11 cellular contexts compared by ENCODE assay signal in genomic region chr1:226134170-226135058, GRCh38. TPM values are rescaled to one million over a fixed set of nuclear protein-coding genes. Genes with fewer than 3 reads are reported as not detected.
A peak's percentile ranks its signal among the peaks of the same experiment; 100 is the strongest.
DNase-seq lines count a peak whose midpoint lies in the region; ATAC-seq and TF ChIP-seq lines count a peak whose summit lies in the region.
"Had no signal": no experiment of that assay in that cellular context is flagged by ENCODE, and none has a peak within 500 bp of the region (broad histone marks: within the 10 kb centered on the region; RNA-seq: fewer than 3 reads in every experiment).

No MANE protein-coding gene starts in this region.

- in situ Hi-C loops in transverse colon (cut with MboI; ENCODE audit: low pct_ligation_motif_present in 1 of 4, low pct_unique_long_range_greater_than_20kb in 1 of 4, low sequenced_read_pairs in 3 of 4): loop anchor here in 2 of 4 donors (5.0 kb wide), 2 partner anchors 53 to 63 kb away; partner anchors contain the start of gene ACBD3 (in 1 of the 2)

- H3K4me1 Mint-ChIP-seq in activated naive CD8-positive, alpha-beta T cell treated with anti-CD3 and anti-CD28 coated beads, Interleukin-2, amount 50 U/mL, for 24 hours: peaks cover 2% of the 10 kb centered on the region
- H3K4me1 Mint-ChIP-seq in activated naive CD8-positive, alpha-beta T cell treated with anti-CD3 and anti-CD28 coated beads for 36 hours: peaks cover 4% of the 10 kb centered on the region

- H3K9ac ChIP-seq in colonic mucosa (ENCODE audit: low read depth in 2 of 2, low read length in 2 of 2) (peak overlapping the region; percentile 30 to 52), muscle layer of colon (ENCODE audit: low read length) (no peak overlapping the region)

- H3K27me3 ChIP-seq in colonic mucosa: no peaks in the 10 kb centered on the region
- no peaks in the 10 kb centered on the region for H3K27me3 ChIP-seq in muscle layer of colon (ENCODE audit: control insufficient read depth in 1 of 2, insufficient read depth in 2 of 2, low read length in 2 of 2)
- H3K27me3 ChIP-seq in transverse colon: no peaks in the 10 kb centered on the region

- TF ChIP-seq EP300 in transverse colon (IDR thresholded peaks at IDR 0.05; ENCODE audit: low read depth): no peak

- intact Hi-C loops in colonic mucosa (cut with DNase I): no loop called here
- intact Hi-C loops in transverse colon (cut with DNase I; ENCODE audit: low total_unique reads): no loop called here

- no peaks in the 10 kb centered on the region for H3K9me3 Mint-ChIP-seq in activated naive CD8-positive, alpha-beta T cell treated with anti-CD3 and anti-CD28 coated beads, Interleukin-2, amount 50 U/mL, for 24 hours
- H3K9me3 Mint-ChIP-seq in activated naive CD8-positive, alpha-beta T cell treated with anti-CD3 and anti-CD28 coated beads for 36 hours: no peaks in the 10 kb centered on the region
- H3K9me3 Mint-ChIP-seq: activated naive CD4-positive, alpha-beta T cell treated with anti-CD3 and anti-CD28 coated beads, Interleukin-2, amount 50 U/mL, for 72 hours; natural killer cell treated with Interleukin-12 subunit alpha and Interleukin-12 subunit beta and Interleukin-15 and Interleukin-18, amount 100 ng/mL, for 72 hours had no signal

- H3K36me3 Mint-ChIP-seq in activated naive CD8-positive, alpha-beta T cell treated with anti-CD3 and anti-CD28 coated beads, Interleukin-2, amount 50 U/mL, for 24 hours (ENCODE audit: low read depth): no peaks in the 10 kb centered on the region
- H3K36me3 Mint-ChIP-seq in activated naive CD8-positive, alpha-beta T cell treated with anti-CD3 and anti-CD28 coated beads for 36 hours: no peaks in the 10 kb centered on the region
- H3K36me3 Mint-ChIP-seq: activated naive CD4-positive, alpha-beta T cell treated with anti-CD3 and anti-CD28 coated beads, Interleukin-2, amount 50 U/mL, for 72 hours; natural killer cell treated with Interleukin-12 subunit alpha and Interleukin-12 subunit beta and Interleukin-15 and Interleukin-18, amount 100 ng/mL, for 72 hours had no signal

- H3K9me3 ChIP-seq in colonic mucosa: no peaks in the 10 kb centered on the region
- no peaks in the 10 kb centered on the region for H3K9me3 ChIP-seq in muscle layer of colon (ENCODE audit: low read length)
- no peaks in the 10 kb centered on the region for H3K9me3 ChIP-seq in transverse colon

- H3K36me3 ChIP-seq in colonic mucosa: no peaks in the 10 kb centered on the region
- no peaks in the 10 kb centered on the region for H3K36me3 ChIP-seq in muscle layer of colon (ENCODE audit: insufficient read depth, low read length)
- H3K36me3 ChIP-seq in transverse colon: no peaks in the 10 kb centered on the region

- peaks cover 20% of the 10 kb centered on the region for H3K4me1 ChIP-seq in colonic mucosa
- H3K4me1 ChIP-seq in muscle layer of colon (ENCODE audit: insufficient read depth, low read length): peaks cover 15% of the 10 kb centered on the region
- peaks cover 29 to 47% (median 34%) of the 10 kb centered on the region in 4 donors for H3K4me1 ChIP-seq in transverse colon

- peak; percentile 31 for ATAC-seq in activated naive CD8-positive, alpha-beta T cell treated with anti-CD3 and anti-CD28 coated beads, Interleukin-2, amount 50 U/mL, for 24 hours
- ATAC-seq in HG03442 (IDR thresholded peaks at IDR 0.05; ENCODE audit: unreplicated experiment): no peak

- 0 to 51% methylated on average over 1 to 16 of the region's 16 CpGs for WGBS in transverse colon (ENCODE audit: low coverage in 1 of 2), 2 donors

- no peak overlapping the region for H3K4me3 ChIP-seq in colonic mucosa
- H3K4me3 ChIP-seq in muscle layer of colon (ENCODE audit: low read depth in 1 of 2, low read length in 2 of 2): peak overlapping the region; percentile 8 to 41
- no peak overlapping the region for H3K4me3 ChIP-seq in transverse colon

- H3K27me3 Mint-ChIP-seq in activated naive CD8-positive, alpha-beta T cell treated with anti-CD3 and anti-CD28 coated beads, Interleukin-2, amount 50 U/mL, for 24 hours: no peaks in the 10 kb centered on the region
- H3K27me3 Mint-ChIP-seq in activated naive CD8-positive, alpha-beta T cell treated with anti-CD3 and anti-CD28 coated beads for 36 hours: no peaks in the 10 kb centered on the region

- TF ChIP-seq POLR2A in transverse colon (IDR thresholded peaks at IDR 0.05): no peak

- DNase-seq in activated naive CD8-positive, alpha-beta T cell treated with anti-CD3 and anti-CD28 coated beads, Interleukin-2, amount 50 U/mL, for 24 hours: no peak
- no peak for DNase-seq in activated naive CD8-positive, alpha-beta T cell treated with anti-CD3 and anti-CD28 coated beads for 36 hours
- no peak for DNase-seq in colonic mucosa
- DNase-seq in transverse colon: no peak
- no peak for DNase-seq in NCI-H774 (lab: John Stamatoyannopoulos, UW)
- DNase-seq in medulla oblongata (ENCODE audit: extremely low spot score): no peak
- DNase-seq: activated CD4-positive, alpha-beta T cell treated with anti-CD3 and anti-CD28 coated beads, Interleukin-2, amount 50 U/mL, for 4 hours had no signal

- no peak for TF ChIP-seq CTCF in colonic mucosa (IDR thresholded peaks at IDR 0.05)
- no peak for TF ChIP-seq CTCF in transverse colon (IDR thresholded peaks at IDR 0.05)

- no peak overlapping the region for H3K27ac Mint-ChIP-seq in activated naive CD8-positive, alpha-beta T cell treated with anti-CD3 and anti-CD28 coated beads, Interleukin-2, amount 50 U/mL, for 24 hours
- no peak overlapping the region for H3K27ac Mint-ChIP-seq in activated naive CD8-positive, alpha-beta T cell treated with anti-CD3 and anti-CD28 coated beads for 36 hours

- H3K27ac ChIP-seq in colonic mucosa (peak overlapping the region; percentile 51), muscle layer of colon (ENCODE audit: low read depth, low read length) (peak overlapping the region; percentile 61), transverse colon (peak overlapping the region; percentile 62 to 80 (median 68))

- H3K4me3 Mint-ChIP-seq in activated naive CD8-positive, alpha-beta T cell treated with anti-CD3 and anti-CD28 coated beads, Interleukin-2, amount 50 U/mL, for 24 hours: no peak overlapping the region
- H3K4me3 Mint-ChIP-seq in activated naive CD8-positive, alpha-beta T cell treated with anti-CD3 and anti-CD28 coated beads for 36 hours: no peak overlapping the region
- H3K4me3 Mint-ChIP-seq: natural killer cell treated with Interleukin-12 subunit alpha and Interleukin-12 subunit beta and Interleukin-15 and Interleukin-18, amount 100 ng/mL, for 72 hours had no signal

RNA-seq across cellular contexts. Expression of gene ACBD3, which starts 52.1 kb away (rescaled TPM):
- 10 to 100 TPM; 19.2 to 19.7 TPM for total RNA-seq in activated naive CD8-positive, alpha-beta T cell treated with anti-CD3 and anti-CD28 coated beads for 36 hours
- total RNA-seq in colonic mucosa (10 to 100 TPM; 46.6 to 61.6 TPM), transverse colon (10 to 100 TPM; 19.3 to 44.6 (median 30.7) TPM)

Comparison
In these comparisons a context has a peak if more than half of its experiments do, and no peak if none do; other contexts are left out.
1. H3K4me3 ChIP-seq: peak in muscle layer of colon (2 of 2); none in colonic mucosa (single experiment) and transverse colon (0 of 4).
2. Peak in every context shown above with its lines, with median percentiles within 50 percentile points of each other: H3K27ac ChIP-seq.